In the genomic region with DNA sequence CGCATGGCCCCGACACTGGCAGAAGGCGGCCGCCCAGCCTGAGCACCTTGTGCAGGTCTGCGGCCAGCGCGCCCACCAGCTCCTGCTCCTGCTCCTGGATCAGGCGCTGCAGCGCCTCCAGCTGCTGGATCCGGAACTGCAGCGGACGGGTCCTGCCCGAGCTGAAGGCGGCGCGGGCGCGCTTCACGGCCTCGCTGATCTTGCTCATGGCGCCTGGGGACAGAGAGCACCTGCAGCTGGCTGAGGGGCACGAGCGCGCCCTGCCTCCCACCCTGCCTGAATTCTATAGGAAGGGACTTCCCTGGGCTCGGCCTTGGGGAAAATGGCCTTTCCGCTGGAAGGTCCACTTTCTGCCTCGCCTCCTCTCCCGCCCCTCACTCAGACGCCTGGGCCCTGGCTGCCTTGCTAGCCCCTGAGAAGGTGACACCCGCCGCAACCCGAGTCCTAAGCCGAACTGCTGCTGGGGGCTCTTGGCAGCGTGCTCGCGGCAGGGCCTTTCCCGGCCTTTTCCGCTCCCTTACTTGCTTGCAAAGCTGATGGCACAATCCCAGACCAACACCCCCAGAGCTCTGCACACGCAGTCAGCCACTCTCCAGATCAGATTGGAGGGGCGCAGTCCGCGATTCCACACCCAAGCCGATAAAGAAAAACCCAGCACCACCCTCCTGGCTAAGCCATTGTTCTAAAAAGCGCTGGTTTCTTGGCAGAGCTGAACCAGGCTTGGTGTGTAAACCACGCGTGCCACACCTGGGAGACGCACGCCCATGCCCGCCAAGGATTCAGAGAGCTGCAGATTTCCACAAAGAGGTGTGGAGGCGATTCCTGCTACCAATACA, we compare ENCODE assay signal across 8 cellular contexts. TPM values are rescaled to one million over a fixed set of nuclear protein-coding genes. Genes with fewer than 3 reads are reported as not detected.
DNase-seq lines count a peak whose midpoint lies in the region; ATAC-seq and TF ChIP-seq lines count a peak whose summit lies in the region.

No MANE protein-coding gene starts in this region.

- H3K27me3 Mint-ChIP-seq in endothelial cell (ENCODE audit: unreplicated experiment) = peaks cover 9% of the 10 kb centered on the region

- DNase-seq in AG04449 (ENCODE audit: low read depth, low spot score) (no peak), NCI-H460 (ENCODE audit: extremely low read depth, low read depth) (peak; percentile 81), endothelial cell (ENCODE audit: low spot score) (peak; percentile 99), mesenteric fat pad (ENCODE audit: low spot score) (peak; percentile 97)
- DNase-seq in activated CD8-positive, alpha-beta memory T cell treated with anti-CD3 and anti-CD28 coated beads, Interleukin-2, amount 50 U/mL, for 1 hour (ENCODE audit: extremely low read depth) = peak; percentile 25
- DNase-seq in stimulated activated CD8-positive, alpha-beta memory T cell treated with anti-CD3 and anti-CD28 coated beads, Interleukin-12 subunit alpha, Interleukin-12 subunit beta, amount 100 ng/mL, for 24 hours (ENCODE audit: extremely low read depth) = peak; percentile 61

- peak overlapping the region; percentile 18; the same call in 1 of the 2 replicates for H3K4me3 ChIP-seq in AG04449 (ENCODE audit: low read depth, low read length)

- TF ChIP-seq CTCF in AG04449 (IDR thresholded peaks at IDR 0.05; ENCODE audit: insufficient read depth, low read length, missing control alignments) (peak; percentile 93), endothelial cell (IDR thresholded peaks at IDR 0.05; ENCODE audit: unreplicated experiment) (peak; percentile 93)

- no peaks in the 10 kb centered on the region for H3K36me3 Mint-ChIP-seq in endothelial cell (ENCODE audit: low read depth, unreplicated experiment)

- no peaks in the 10 kb centered on the region for H3K4me1 Mint-ChIP-seq in endothelial cell (ENCODE audit: unreplicated experiment)

- peak; percentile 66 for ATAC-seq in GM19395 (IDR thresholded peaks at IDR 0.05; ENCODE audit: unreplicated experiment)
- no peak for ATAC-seq in GM18517 (IDR thresholded peaks at IDR 0.05; ENCODE audit: unreplicated experiment)

- POLR2A ChIA-PET in AG04449 (lab: Yijun Ruan, JAX) = no interaction called here

- H3K9me3 Mint-ChIP-seq in endothelial cell (ENCODE audit: unreplicated experiment) = no peaks in the 10 kb centered on the region

- H3K27ac Mint-ChIP-seq in endothelial cell (ENCODE audit: unreplicated experiment) = no peak overlapping the region

- H3K4me3 Mint-ChIP-seq in endothelial cell (ENCODE audit: unreplicated experiment) = no peak overlapping the region

- CTCF ChIA-PET in AG04449 (lab: Yijun Ruan, JAX) = interaction anchor here (1.0 to 19.5 kb wide), 15 partner anchors 9 to 259 kb away, joined by 3 to 217 read pairs (median 5); no protein-coding TSS in a partner anchor

RNA-seq across cellular contexts. Expression of a gene that starts 3.0 kb away (rescaled TPM):
- total RNA-seq in NCI-H460 (2014; rRNA removed; shearing (Covaris generic)) = 403 and 460 TPM in 2 replicates
- 880 and 904 TPM in 2 replicates for polyA plus RNA-seq in NCI-H460 (2014; cell fraction: nucleus; rRNA removed)
- total RNA-seq in endothelial cell (ENCODE audit: unreplicated experiment) (0.31 TPM), mesenteric fat pad (1.3 TPM)

RNA-seq across cellular contexts. Expression of a gene that starts 28.8 kb away (rescaled TPM):
- total RNA-seq in NCI-H460 (2014; rRNA removed; shearing (Covaris generic)) = not detected in 2 replicates
- not detected in 2 replicates for polyA plus RNA-seq in NCI-H460 (2014; cell fraction: nucleus; rRNA removed)
- total RNA-seq in endothelial cell (ENCODE audit: unreplicated experiment) (not detected), mesenteric fat pad (not detected)

Comparison
In these comparisons a context has a peak if more than half of its experiments do, and no peak if none do; other contexts are left out.
1. RNA of a gene that starts 3.0 kb away (total RNA-seq): 403 to 460 TPM in NCI-H460; 1.3 TPM in mesenteric fat pad (single experiment) and 0.31 TPM in endothelial cell (single experiment); every median in the first group is over 100 times any median in the second.